Comparison of ENCODE assay signal across 8 cellular contexts in the genomic region with DNA sequence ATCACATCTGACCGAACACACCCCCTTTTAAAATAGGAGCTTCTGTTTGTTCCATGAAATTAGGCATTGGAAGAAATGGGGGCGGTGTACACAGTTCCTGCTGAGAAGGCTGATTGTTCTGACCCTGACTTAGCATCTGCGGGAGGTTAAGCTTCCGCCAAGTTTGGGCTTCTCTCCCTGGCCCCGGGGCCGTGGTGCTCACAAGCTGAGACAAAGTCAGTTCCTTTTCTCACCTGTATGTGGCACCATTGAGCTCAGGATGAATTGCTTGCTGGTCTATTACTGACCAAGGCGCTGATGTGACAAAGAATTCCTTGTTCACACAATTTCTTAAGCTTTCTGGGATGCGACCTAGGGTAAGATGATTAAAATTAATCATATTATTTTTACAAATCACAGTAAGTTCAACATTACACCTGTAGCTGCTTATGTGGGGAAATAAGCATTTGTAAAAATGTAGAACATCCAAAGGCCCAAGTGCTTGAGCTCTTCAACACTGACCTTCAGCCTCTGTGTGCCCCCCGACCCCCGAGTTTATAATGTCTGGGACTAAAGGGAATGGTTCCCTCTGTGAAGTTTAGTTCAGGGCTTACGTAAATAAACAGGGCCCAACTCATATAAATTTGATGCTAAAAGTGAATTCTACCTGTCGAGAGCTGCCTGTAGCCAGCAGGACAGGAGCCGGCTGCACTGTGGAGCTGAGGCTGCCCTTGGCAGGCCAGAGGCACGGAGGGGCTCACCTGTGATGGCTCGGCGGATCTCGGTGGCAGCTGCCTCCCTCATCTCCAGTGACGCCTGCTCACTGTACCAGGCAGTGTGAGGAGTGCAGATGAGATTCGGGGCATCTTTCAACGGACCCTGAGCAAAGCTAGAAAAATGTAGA.
DNase-seq lines count a peak whose midpoint lies in the region; ATAC-seq and TF ChIP-seq lines count a peak whose summit lies in the region.

No MANE protein-coding gene starts in this region.

- peak; percentile 67 for TF ChIP-seq CTCF in DND-41 (IDR thresholded peaks at IDR 0.05; ENCODE audit: borderline replicate concordance, extremely low read depth, low read length, poor library complexity, severe bottlenecking)
- TF ChIP-seq CTCF in retinal pigment epithelial cell (conservative IDR thresholded peaks at IDR 0.05; ENCODE audit: low read depth, low read length) = peak; percentile 57

- DNase-seq in DND-41 = peak; percentile 54
- peak; percentile 70 to 84 for DNase-seq in NCI-H2081 (lab: John Stamatoyannopoulos, UW)
- peak in 44 of 56 donors; percentile 26 to 88 (median 62) for DNase-seq in amygdala (lab: John Stamatoyannopoulos, UW)
- DNase-seq in hepatic stellate cell (ENCODE audit: low spot score) = peak; percentile 19
- DNase-seq in retinal pigment epithelial cell (ENCODE audit: low read depth) = peak; percentile 34

- ATAC-seq in DND-41 (ENCODE audit: insufficient read depth, low read depth) (peak; percentile 67), GM21367 (IDR thresholded peaks at IDR 0.05; ENCODE audit: unreplicated experiment) (peak; percentile 73), HG02870 (IDR thresholded peaks at IDR 0.05; ENCODE audit: unreplicated experiment) (no peak), GM18498 (IDR thresholded peaks at IDR 0.05; ENCODE audit: unreplicated experiment) (no peak)

- H3K4me3 ChIP-seq in DND-41 (ENCODE audit: low read depth in 1 of 2, low read length in 2 of 2) (no peak overlapping the region), retinal pigment epithelial cell (ENCODE audit: low read length) (no peak overlapping the region)

- H3K27ac ChIP-seq in DND-41 (ENCODE audit: low read length) = no peak overlapping the region

- H3K4me1 ChIP-seq in DND-41 (ENCODE audit: insufficient read depth, low read length) = no peaks in the 10 kb centered on the region

- peaks cover 78% of the 10 kb centered on the region for H3K36me3 ChIP-seq in DND-41 (ENCODE audit: insufficient read depth, low read length)

- H3K79me2 ChIP-seq in DND-41 (ENCODE audit: insufficient read depth, low read length) = no peaks in the 10 kb centered on the region

- H3K9ac ChIP-seq in DND-41 (ENCODE audit: low read depth, low read length) = no peak overlapping the region

- H3K4me2 ChIP-seq in DND-41 (ENCODE audit: insufficient read depth, low read length) = no peak overlapping the region

- no peaks in the 10 kb centered on the region for H3K27me3 ChIP-seq in DND-41 (ENCODE audit: insufficient read depth, low read length, poor library complexity)

- no peak overlapping the region for H2AFZ ChIP-seq in DND-41 (ENCODE audit: low read depth, low read length)

- H3K9me3 ChIP-seq in DND-41 (ENCODE audit: insufficient read depth, low read length, severe bottlenecking) = no peaks in the 10 kb centered on the region

- H4K20me1 ChIP-seq in DND-41 (ENCODE audit: insufficient read depth, low read length) = peaks cover 18% of the 10 kb centered on the region

Comparison
In these comparisons a context has a peak if more than half of its experiments do, and no peak if none do; other contexts are left out.
1. ATAC-seq: peak in DND-41 (single experiment) and GM21367 (single experiment); none in HG02870 (single experiment) and GM18498 (single experiment).
2. DNase-seq: peak in every context shown above with its lines; median percentile 77 in NCI-H2081; 62 in amygdala; 54 in DND-41; 34 in retinal pigment epithelial cell; 19 in hepatic stellate cell.